9 cellular contexts compared by ENCODE assay signal in the genomic region with DNA sequence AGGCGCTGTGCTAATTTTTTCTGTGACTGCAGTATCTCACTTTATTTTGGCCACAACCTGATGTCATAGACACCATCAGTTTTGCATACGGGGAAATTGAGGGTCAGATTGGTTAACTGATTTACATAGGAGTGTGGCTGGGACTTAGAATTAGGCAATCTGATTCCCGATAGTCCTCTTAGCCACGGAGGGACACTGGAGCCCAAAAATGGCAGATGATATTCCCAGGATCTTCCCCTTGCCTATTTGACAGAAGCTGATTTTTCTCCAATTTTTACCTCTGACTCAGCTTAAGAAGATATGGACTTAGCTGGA. TPM values are rescaled to one million over a fixed set of nuclear protein-coding genes. Genes with fewer than 3 reads are reported as not detected.
DNase-seq lines count a peak whose midpoint lies in the region; ATAC-seq and TF ChIP-seq lines count a peak whose summit lies in the region.
"Had no signal": no experiment of that assay in that cellular context is flagged by ENCODE, and none has a peak within 500 bp of the region (broad histone marks: within the 10 kb centered on the region; RNA-seq: fewer than 3 reads in every experiment).

No MANE protein-coding gene starts in this region.

- peak overlapping the region; percentile 83 for H3K4me3 ChIP-seq in DOHH2 (ENCODE audit: low read length)
- peak overlapping the region; percentile 81 to 90 for H3K4me3 ChIP-seq in ascending aorta
- peak overlapping the region; percentile 96 for H3K4me3 ChIP-seq in urinary bladder (ENCODE audit: low read depth, low read length)

- no peaks in the 10 kb centered on the region for H4K20me1 ChIP-seq in DOHH2 (ENCODE audit: control insufficient read depth, insufficient read depth, low read depth, low read length)

- H3K9me3 ChIP-seq in DOHH2 (ENCODE audit: control insufficient read depth, insufficient read depth, low read length) (no peaks in the 10 kb centered on the region), ascending aorta (no peaks in the 10 kb centered on the region)

- TF ChIP-seq CTCF in DOHH2 (IDR thresholded peaks at IDR 0.05; ENCODE audit: low read depth, low read length, poor library complexity, severe bottlenecking) (no peak), ascending aorta (IDR thresholded peaks at IDR 0.05) (no peak)

- peak; percentile 37 for ATAC-seq in HG03439 (IDR thresholded peaks at IDR 0.05; ENCODE audit: unreplicated experiment)

- peaks cover 39% of the 10 kb centered on the region for H3K79me2 ChIP-seq in DOHH2 (ENCODE audit: control insufficient read depth, low read length)

- no peaks in the 10 kb centered on the region for H3F3A ChIP-seq in DOHH2 (ENCODE audit: control insufficient read depth, insufficient read depth)

- H3K27ac ChIP-seq in DOHH2 (ENCODE audit: low read depth, low read length) (no peak overlapping the region), ascending aorta (no peak overlapping the region), urinary bladder (ENCODE audit: low read depth) (no peak overlapping the region)

- intact Hi-C loops in ascending aorta (cut with DNase I) = no loop called here

- H3K36me3 ChIP-seq in DOHH2 (ENCODE audit: control insufficient read depth, low read length) = 0 out of 2 replicates have a peak, but pooled peaks cover 4% of the 10 kb centered on the region
- no peaks in the 10 kb centered on the region for H3K36me3 ChIP-seq in ascending aorta
- no peaks in the 10 kb centered on the region for H3K36me3 ChIP-seq in urinary bladder (ENCODE audit: insufficient read depth)

- H3K27me3 ChIP-seq in DOHH2 (ENCODE audit: control insufficient read depth, low read length) (peaks cover 2% of the 10 kb centered on the region; the same call in 1 of the 2 replicates), ascending aorta (no peaks in the 10 kb centered on the region)

- DNase-seq in ascending aorta (ENCODE audit: low spot score in 2 of 2) (no peak), medulla oblongata (ENCODE audit: extremely low spot score) (peak; percentile 29), activated gamma-delta T cell (lab: John Stamatoyannopoulos, UW) (no peak), NCI-H774 (lab: John Stamatoyannopoulos, UW) (no peak), GDM1 (lab: John Stamatoyannopoulos, UW) (no peak)

- H3K9me2 ChIP-seq in DOHH2 (replicated peaks; ENCODE audit: control insufficient read depth, low read length) = no peaks in the 10 kb centered on the region

- 13% methylated on average over 4 of the region's 4 CpGs for WGBS in urinary bladder

- peak overlapping the region; percentile 94 for H3K4me2 ChIP-seq in DOHH2 (ENCODE audit: low read length)

- H3K4me1 ChIP-seq in DOHH2 (ENCODE audit: control insufficient read depth, low read length) = peaks cover 29% of the 10 kb centered on the region
- H3K4me1 ChIP-seq in ascending aorta = peaks cover 0 to 4% of the 10 kb centered on the region in 2 donors
- H3K4me1 ChIP-seq in urinary bladder (ENCODE audit: insufficient read depth) = peaks cover 2% of the 10 kb centered on the region

RNA-seq across cellular contexts. Expression of a gene that starts 1.3 kb away (rescaled TPM):
- total RNA-seq in ascending aorta = 141 TPM
- total RNA-seq in urinary bladder = 101 TPM
- 14.0 TPM for polyA plus RNA-seq in urinary bladder

RNA-seq across cellular contexts. Expression of a gene that starts 46.2 kb away (rescaled TPM):
- not detected for total RNA-seq in ascending aorta
- total RNA-seq in urinary bladder = not detected
- polyA plus RNA-seq in urinary bladder = not detected
- total RNA-seq: NCI-H460 had no signal
